Comparison of ENCODE assay signal across 8 cellular contexts in genomic region chr9:137254624-137255447, GRCh38. TPM values are rescaled to one million over a fixed set of nuclear protein-coding genes. Genes with fewer than 3 reads are reported as not detected.
DNase-seq lines count a peak whose midpoint lies in the region; ATAC-seq and TF ChIP-seq lines count a peak whose summit lies in the region.

Gene NELFB (plus strand): TSS chr9:137255327.

- H3K27ac Mint-ChIP-seq in activated T-helper 1 cell treated with anti-CD3 and anti-CD28 coated beads, Interleukin-12 subunit alpha, Interleukin-12 subunit beta, Interleukin-2, Interleukin-4 antibody, amounts not matched to agents 30 ng/mL and 10 ng/mL and 1 ng/mL, durations not matched to agents 14 hours and 24 hours and 36 hours: peak within 1 kb of the TSS; percentile 87
- H3K27ac Mint-ChIP-seq in naive thymus-derived CD4-positive, alpha-beta T cell: peak within 1 kb of the TSS in 7 of 9 donors; percentile 65 to 91 (median 82)
- peak within 1 kb of the TSS; percentile 84 for H3K27ac Mint-ChIP-seq in stimulated activated naive B cell treated with anti-CD40 and anti-IgM and Interleukin-4, amounts not matched to agents 10 μg/mL and 1 μg/mL and 100 μg/mL, for 72 hours

- H3K9me3 Mint-ChIP-seq in activated T-helper 1 cell treated with anti-CD3 and anti-CD28 coated beads, Interleukin-12 subunit alpha, Interleukin-12 subunit beta, Interleukin-2, Interleukin-4 antibody, amounts not matched to agents 30 ng/mL and 10 ng/mL and 1 ng/mL, durations not matched to agents 14 hours and 24 hours and 36 hours: no peaks in the 10 kb centered on the region
- H3K9me3 Mint-ChIP-seq in naive thymus-derived CD4-positive, alpha-beta T cell: peaks cover 0 to 1% (median 0%) of the 10 kb centered on the region in 11 donors
- H3K9me3 Mint-ChIP-seq in stimulated activated naive B cell treated with anti-CD40 and anti-IgM and Interleukin-4, amounts not matched to agents 10 μg/mL and 1 μg/mL and 100 μg/mL, for 72 hours: no peaks in the 10 kb centered on the region

- peaks cover 17% of the 10 kb centered on the region for H3K4me1 ChIP-seq in KMS-11 (ENCODE audit: low read depth, poor library complexity, severe bottlenecking)
- peaks cover 11% of the 10 kb centered on the region in 2 donors for H3K4me1 ChIP-seq in naive thymus-derived CD4-positive, alpha-beta T cell (ENCODE audit: control insufficient read depth in 2 of 2, insufficient read depth in 2 of 2, low read length in 2 of 2)

- H4K20me1 ChIP-seq in KMS-11 (ENCODE audit: insufficient read depth): no peaks in the 10 kb centered on the region

- H3K4me2 ChIP-seq in KMS-11: peak within 1 kb of the TSS; percentile 82

- H3K4me3 Mint-ChIP-seq in activated T-helper 1 cell treated with anti-CD3 and anti-CD28 coated beads, Interleukin-12 subunit alpha, Interleukin-12 subunit beta, Interleukin-2, Interleukin-4 antibody, amounts not matched to agents 30 ng/mL and 10 ng/mL and 1 ng/mL, durations not matched to agents 14 hours and 24 hours and 36 hours: peak within 1 kb of the TSS; percentile 90
- peak within 1 kb of the TSS; percentile 79 to 94 (median 88) for H3K4me3 Mint-ChIP-seq in naive thymus-derived CD4-positive, alpha-beta T cell
- H3K4me3 Mint-ChIP-seq in stimulated activated naive B cell treated with anti-CD40 and anti-IgM and Interleukin-4, amounts not matched to agents 10 μg/mL and 1 μg/mL and 100 μg/mL, for 72 hours: peak within 1 kb of the TSS; percentile 82

- H3K79me2 ChIP-seq in KMS-11 (ENCODE audit: insufficient read depth, low read depth): peaks cover 15% of the 10 kb centered on the region

- peak; percentile 69 for DNase-seq in DMS79 treated with DMSO at 0.1 percent for 48 hours (lab: John Stamatoyannopoulos, UW)
- DNase-seq in RKO (ENCODE audit: low spot score): peak; percentile 92
- peak; percentile 97 for DNase-seq in activated T-helper 1 cell treated with anti-CD3 and anti-CD28 coated beads, Interleukin-12 subunit alpha, Interleukin-12 subunit beta, Interleukin-2, Interleukin-4 antibody, amounts not matched to agents 30 ng/mL and 10 ng/mL and 1 ng/mL, durations not matched to agents 14 hours and 24 hours and 36 hours (ENCODE audit: low spot score)
- peak; percentile 84 for DNase-seq in fibroblast of gingiva (ENCODE audit: low read depth)
- peak; percentile 89 to 100 (median 95) for DNase-seq in naive thymus-derived CD4-positive, alpha-beta T cell
- peak; percentile 92 for DNase-seq in stimulated activated naive B cell treated with anti-CD40 and anti-IgM and Interleukin-4, amounts not matched to agents 10 μg/mL and 1 μg/mL and 100 μg/mL, for 72 hours

- H3K27me3 ChIP-seq in KMS-11 (ENCODE audit: insufficient read depth, low read depth): no peaks in the 10 kb centered on the region
- H3K27me3 ChIP-seq in naive thymus-derived CD4-positive, alpha-beta T cell (ENCODE audit: control insufficient read depth in 2 of 2, insufficient read depth in 2 of 2, low read length in 2 of 2): no peaks in the 10 kb centered on the region

- no peak for TF ChIP-seq CTCF in KMS-11 (conservative IDR thresholded peaks at IDR 0.05; ENCODE audit: low read depth, low read length)

- no peaks in the 10 kb centered on the region for H3K36me3 ChIP-seq in KMS-11 (ENCODE audit: insufficient read depth)
- peaks cover 0 to 31% (median 0%) of the 10 kb centered on the region in 3 experiments for H3K36me3 ChIP-seq in naive thymus-derived CD4-positive, alpha-beta T cell (ENCODE audit: control insufficient read depth in 2 of 3, insufficient read depth in 3 of 3, low read length in 3 of 3)

- CTCF ChIA-PET in naive thymus-derived CD4-positive, alpha-beta T cell (lab: Charles Lee): interaction anchor here (0.9 to 2.6 kb wide), 3 partner anchors 13 to 18 kb away, joined by 5 to 9 read pairs (median 5); partner anchors contain the start of gene TUBB4B

- POLR2A ChIA-PET in naive thymus-derived CD4-positive, alpha-beta T cell (lab: Charles Lee): interaction anchor here (0.7 to 9.5 kb wide), 9 partner anchors 11 to 846 kb away, joined by 3 to 168 read pairs (median 5); partner anchors contain the start of genes ANAPC2, EXD3, NOXA1 and RNF208

- H3K4me3 ChIP-seq in KMS-11 (IDR thresholded peaks at IDR 0.05; ENCODE audit: insufficient read depth, low read depth, low read length): no peak within 1 kb of the TSS
- peak within 1 kb of the TSS; percentile 91 for H3K4me3 ChIP-seq in naive thymus-derived CD4-positive, alpha-beta T cell (ENCODE audit: low read length)

- peaks cover 5% of the 10 kb centered on the region for H3K4me1 Mint-ChIP-seq in activated T-helper 1 cell treated with anti-CD3 and anti-CD28 coated beads, Interleukin-12 subunit alpha, Interleukin-12 subunit beta, Interleukin-2, Interleukin-4 antibody, amounts not matched to agents 30 ng/mL and 10 ng/mL and 1 ng/mL, durations not matched to agents 14 hours and 24 hours and 36 hours (ENCODE audit: low read depth)
- H3K4me1 Mint-ChIP-seq in naive thymus-derived CD4-positive, alpha-beta T cell: peaks cover 0 to 22% (median 17%) of the 10 kb centered on the region in 7 donors
- peaks cover 18 to 32% of the 10 kb centered on the region in 2 donors for H3K4me1 Mint-ChIP-seq in stimulated activated naive B cell treated with anti-CD40 and anti-IgM and Interleukin-4, amounts not matched to agents 10 μg/mL and 1 μg/mL and 100 μg/mL, for 72 hours

- peak within 1 kb of the TSS; percentile 65 for H3K27ac ChIP-seq in KMS-11
- peak within 1 kb of the TSS; percentile 70 for H3K27ac ChIP-seq in naive thymus-derived CD4-positive, alpha-beta T cell (ENCODE audit: low read depth, low read length)

- peak within 1 kb of the TSS; percentile 99 for H2AFZ ChIP-seq in KMS-11 (ENCODE audit: low read depth)

- peaks cover 2% of the 10 kb centered on the region for H3K27me3 Mint-ChIP-seq in activated T-helper 1 cell treated with anti-CD3 and anti-CD28 coated beads, Interleukin-12 subunit alpha, Interleukin-12 subunit beta, Interleukin-2, Interleukin-4 antibody, amounts not matched to agents 30 ng/mL and 10 ng/mL and 1 ng/mL, durations not matched to agents 14 hours and 24 hours and 36 hours (ENCODE audit: insufficient read depth)
- H3K27me3 Mint-ChIP-seq in naive thymus-derived CD4-positive, alpha-beta T cell: no peaks in the 10 kb centered on the region
- H3K27me3 Mint-ChIP-seq in stimulated activated naive B cell treated with anti-CD40 and anti-IgM and Interleukin-4, amounts not matched to agents 10 μg/mL and 1 μg/mL and 100 μg/mL, for 72 hours: no peaks in the 10 kb centered on the region

- peaks cover 7% of the 10 kb centered on the region for H3K36me3 Mint-ChIP-seq in activated T-helper 1 cell treated with anti-CD3 and anti-CD28 coated beads, Interleukin-12 subunit alpha, Interleukin-12 subunit beta, Interleukin-2, Interleukin-4 antibody, amounts not matched to agents 30 ng/mL and 10 ng/mL and 1 ng/mL, durations not matched to agents 14 hours and 24 hours and 36 hours (ENCODE audit: low read depth)
- peaks cover 0 to 8% (median 0%) of the 10 kb centered on the region in 5 donors for H3K36me3 Mint-ChIP-seq in naive thymus-derived CD4-positive, alpha-beta T cell
- H3K36me3 Mint-ChIP-seq in stimulated activated naive B cell treated with anti-CD40 and anti-IgM and Interleukin-4, amounts not matched to agents 10 μg/mL and 1 μg/mL and 100 μg/mL, for 72 hours: peaks cover 0 to 8% of the 10 kb centered on the region in 2 donors

- H3K9me3 ChIP-seq in naive thymus-derived CD4-positive, alpha-beta T cell (ENCODE audit: control insufficient read depth in 2 of 3, low read length in 3 of 3): no peaks in the 10 kb centered on the region

- peak; percentile 62 for ATAC-seq in GM21723 (IDR thresholded peaks at IDR 0.05; ENCODE audit: unreplicated experiment)
- ATAC-seq in naive thymus-derived CD4-positive, alpha-beta T cell: peak; percentile 97
- peak; percentile 87 to 94 for ATAC-seq in stimulated activated naive B cell treated with anti-CD40 and anti-IgM and Interleukin-4, amounts not matched to agents 10 μg/mL and 1 μg/mL and 100 μg/mL, for 72 hours (replicated peaks)

- H3K9ac ChIP-seq in KMS-11: peak within 1 kb of the TSS; percentile 71

- intact Hi-C loops in activated T-helper 1 cell treated with anti-CD3 and anti-CD28 coated beads, Interleukin-12 subunit alpha, Interleukin-12 subunit beta, Interleukin-2, Interleukin-4 antibody, amounts not matched to agents 30 ng/mL and 10 ng/mL and 1 ng/mL, durations not matched to agents 14 hours and 24 hours and 36 hours (cut with micrococcal nuclease): loop anchor here (1.0 kb wide), 6 partner anchors 14 to 296 kb away; partner anchors contain the start of genes ANAPC2, MRPL41, NDOR1 and SSNA1
- intact Hi-C loops in naive thymus-derived CD4-positive, alpha-beta T cell (cut with micrococcal nuclease): loop anchor here (1.0 to 2.0 kb wide), 7 partner anchors 14 to 311 kb away; partner anchors contain the start of genes TUBB4B (in 2 of the 2), ANAPC2 (in 1 of the 2), FBXW5 (in 1 of the 2) and NDOR1 (in 1 of the 2)

RNA-seq across cellular contexts. Expression of gene NELFB, which starts in this region (rescaled TPM):
- 70.8 and 72.1 TPM in 2 replicates for total RNA-seq in activated T-helper 1 cell treated with anti-CD3 and anti-CD28 coated beads, Interleukin-12 subunit alpha, Interleukin-12 subunit beta, Interleukin-2, Interleukin-4 antibody, amounts not matched to agents 30 ng/mL and 10 ng/mL and 1 ng/mL, durations not matched to agents 14 hours and 24 hours and 36 hours
- 10 to 100 TPM; 33.4 to 64.2 (median 38.9) TPM for total RNA-seq in naive thymus-derived CD4-positive, alpha-beta T cell
- polyA plus RNA-seq in naive thymus-derived CD4-positive, alpha-beta T cell: 10 to 100 TPM; 22.9 to 36.5 TPM
